ENCODE assay signal across 24 cellular contexts in genomic region chr13:46731535-46731934, GRCh38.
DNase-seq lines count a peak whose midpoint lies in the region; ATAC-seq, FAIRE-seq and TF ChIP-seq lines count a peak whose summit lies in the region.
"Had no signal": no experiment of that assay in that cellular context is flagged by ENCODE, and none has a peak within 500 bp of the region (broad histone marks: within the 10 kb centered on the region; RNA-seq: fewer than 3 reads in every experiment).

No MANE protein-coding gene starts in this region.

- H3K36me3 Mint-ChIP-seq in Caco-2 (ENCODE audit: insufficient read depth, unreplicated experiment) (peaks cover 71% of the 10 kb centered on the region), Calu3 (ENCODE audit: insufficient read depth, unreplicated experiment) (peaks cover 6% of the 10 kb centered on the region)

- intact Hi-C loops in Caco-2 (cut with micrococcal nuclease; ENCODE audit: unreplicated experiment): no loop called here
- intact Hi-C loops in Calu3 (cut with micrococcal nuclease; ENCODE audit: unreplicated experiment): no loop called here

- H3K4me1 Mint-ChIP-seq in Caco-2 (ENCODE audit: low read depth, unreplicated experiment): peaks cover 6% of the 10 kb centered on the region
- H3K4me1 Mint-ChIP-seq in Calu3 (ENCODE audit: low read depth, unreplicated experiment): no peaks in the 10 kb centered on the region
- H3K4me1 Mint-ChIP-seq: CD4-positive, alpha-beta memory T cell had no signal

- H3K27me3 ChIP-seq in Caco-2 (replicated peaks; ENCODE audit: control insufficient read depth, insufficient read depth, low read length): no peaks in the 10 kb centered on the region
- no peaks in the 10 kb centered on the region for H3K27me3 ChIP-seq in small intestine (ENCODE audit: control insufficient read depth in 2 of 2, insufficient read depth in 2 of 2, low read length in 2 of 2)
- H3K27me3 ChIP-seq: BE2C, BLaER1 had no signal

- H3K9me3 ChIP-seq in Caco-2 (no peaks in the 10 kb centered on the region), small intestine (ENCODE audit: control insufficient read depth, low read depth) (no peaks in the 10 kb centered on the region)
- H3K9me3 ChIP-seq: BE2C, BLaER1 had no signal

- BruUV-seq in Caco-2 (replicated peaks; lab: Mats Ljungman, UMichigan) (no TSS peak), Calu3 (replicated peaks; lab: Mats Ljungman, UMichigan) (no TSS peak)

- CTCF ChIA-PET in Caco-2 (lab: Charles Lee): no interaction called here
- CTCF ChIA-PET in Calu3 (lab: Charles Lee): interaction anchor here (0.7 kb wide), 1 partner anchor 257 kb away, joined by 3 read pairs; no protein-coding TSS in a partner anchor

- H3K4me1 ChIP-seq in Caco-2 (peaks cover 12% of the 10 kb centered on the region), small intestine (ENCODE audit: control insufficient read depth in 2 of 2, insufficient read depth in 1 of 2, low read depth in 1 of 2, low read length in 1 of 2) (no peaks in the 10 kb centered on the region)

- FAIRE-seq in small intestine (lab: Jason Lieb, UNC): no peak
- FAIRE-seq: G401.6, GM12891 had no signal

- H3K27me3 Mint-ChIP-seq in Caco-2 (ENCODE audit: insufficient read depth, unreplicated experiment): no peaks in the 10 kb centered on the region
- no peaks in the 10 kb centered on the region for H3K27me3 Mint-ChIP-seq in Calu3 (ENCODE audit: unreplicated experiment)
- H3K27me3 Mint-ChIP-seq: CD4-positive, alpha-beta memory T cell; CD4-positive, CD25-positive, alpha-beta regulatory T cell; CD8-positive, alpha-beta memory T cell had no signal

- H3K4me3 Mint-ChIP-seq in Caco-2 (ENCODE audit: unreplicated experiment) (peak overlapping the region; percentile 6), Calu3 (ENCODE audit: low read depth, unreplicated experiment) (no peak overlapping the region)
- H3K4me3 Mint-ChIP-seq: CD14-positive monocyte; CD4-positive, alpha-beta memory T cell; CD4-positive, CD25-positive, alpha-beta regulatory T cell; CD8-positive, alpha-beta memory T cell had no signal

- 48 to 79% (median 68%) methylated on average over 6 of the region's 6 CpGs for WGBS in small intestine, 3 donors

- H3K4me3 ChIP-seq in Caco-2 (ENCODE audit: low read depth, low read length): no peak overlapping the region
- no peak overlapping the region for H3K4me3 ChIP-seq in small intestine (ENCODE audit: low read depth in 1 of 2, low read length in 2 of 2)
- H3K4me3 ChIP-seq: BLaER1 had no signal

- H3K27ac ChIP-seq in small intestine (ENCODE audit: low read depth in 1 of 2, low read length in 1 of 2): no peak overlapping the region
- H3K27ac ChIP-seq: BLaER1 had no signal

- POLR2A ChIA-PET in Caco-2 (lab: Charles Lee): no interaction called here

- no peak for ATAC-seq in GM21447 (IDR thresholded peaks at IDR 0.05; ENCODE audit: unreplicated experiment)

- H3K27ac Mint-ChIP-seq in Caco-2 (ENCODE audit: unreplicated experiment): peak overlapping the region; percentile 6
- H3K27ac Mint-ChIP-seq in Calu3 (ENCODE audit: unreplicated experiment): no peak overlapping the region
- H3K27ac Mint-ChIP-seq: CD8-positive, alpha-beta memory T cell had no signal

- TF ChIP-seq CTCF in Caco-2 (IDR thresholded peaks at IDR 0.05; ENCODE audit: insufficient read depth in 1 of 2, low read depth in 1 of 2, low read length in 1 of 2, severe bottlenecking in 1 of 2, unreplicated experiment in 1 of 2): no peak
- no peak for TF ChIP-seq CTCF in Calu3 (IDR thresholded peaks at IDR 0.05; ENCODE audit: unreplicated experiment)

- H3K9me3 Mint-ChIP-seq in Caco-2 (ENCODE audit: unreplicated experiment): no peaks in the 10 kb centered on the region
- no peaks in the 10 kb centered on the region for H3K9me3 Mint-ChIP-seq in Calu3 (ENCODE audit: low read depth, unreplicated experiment)
- H3K9me3 Mint-ChIP-seq: CD14-positive monocyte; CD4-positive, alpha-beta memory T cell; CD8-positive, alpha-beta memory T cell had no signal

- DNase-seq in Caco-2 (peak; percentile 51 to 57), ELF-1 (ENCODE audit: low read depth, low spot score) (peak; percentile 41), small intestine (peak; percentile 24), Calu3 (no peak)
- DNase-seq: 8988T; ACHN; BE2C; C1 segment of cervical spinal cord; CD4-positive, alpha-beta memory T cell; CD4-positive, CD25-positive, alpha-beta regulatory T cell; CD8-positive, alpha-beta memory T cell; COR-L47; DMS 273 treated with DMSO at 0.1 percent for 48 hours; DMS153; DMS53; DMS79; DND-41; EL; GF-D8 had no signal

- H3K36me3 ChIP-seq in Caco-2 (ENCODE audit: control insufficient read depth, insufficient read depth, low read length): no peaks in the 10 kb centered on the region; the same call in none of the 2 replicates
- peaks cover 0 to 21% of the 10 kb centered on the region in 2 donors for H3K36me3 ChIP-seq in small intestine (ENCODE audit: control insufficient read depth in 2 of 2, insufficient read depth in 2 of 2, low read length in 2 of 2)
